ENCODE assay signal across 20 cellular contexts in the genomic region with DNA sequence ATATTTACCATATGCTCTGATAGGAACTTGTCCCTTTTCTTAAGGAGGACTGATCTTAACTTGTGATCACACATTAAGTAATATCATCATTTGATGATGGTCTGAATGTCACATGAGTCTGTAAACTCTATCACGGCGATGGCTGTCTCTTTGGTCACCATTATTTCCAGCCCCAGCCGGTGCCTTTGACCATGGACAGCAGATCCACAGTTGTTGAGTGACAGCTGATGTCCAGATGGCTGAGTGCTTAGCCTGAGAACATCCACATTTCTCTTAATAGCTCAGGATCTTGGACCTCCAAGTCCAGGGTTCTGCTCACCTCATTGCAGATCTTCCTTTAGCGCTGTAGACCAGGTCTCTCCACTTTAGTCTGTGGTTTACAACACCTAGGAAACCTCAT.
A peak's percentile ranks its signal among the peaks of the same experiment; 100 is the strongest.
DNase-seq lines count a peak whose midpoint lies in the region; ATAC-seq, FAIRE-seq and TF ChIP-seq lines count a peak whose summit lies in the region.
"Had no signal": no experiment of that assay in that cellular context is flagged by ENCODE, and none has a peak within 500 bp of the region (broad histone marks: within the 10 kb centered on the region; RNA-seq: fewer than 3 reads in every experiment).

No MANE protein-coding gene starts in this region.

- no peak for FAIRE-seq in K562 (lab: Jason Lieb, UNC)
- FAIRE-seq: A204.1, G401.6, GM12892, H54 had no signal

- H3K4me1 ChIP-seq in right atrium auricular region (no peaks in the 10 kb centered on the region), K562 (replicated peaks in 1 of 2; ENCODE audit: control insufficient read depth in 2 of 2, insufficient read depth in 2 of 2, low read length in 2 of 2) (no peaks in the 10 kb centered on the region)
- H3K4me1 ChIP-seq: Caco-2, HAP-1 had no signal

- no peak for TF ChIP-seq RAD21 in K562 (CRISPR knock-in tag; conservative IDR thresholded peaks at IDR 0.05 in 1 of 2, IDR thresholded peaks at IDR 0.05 in 1 of 2)

- WGBS in K562 (ENCODE audit: insufficient coverage, low coverage, missing lambda C conversion rate), result 1% methylated on average over 4 of the region's 4 CpGs

- in situ Hi-C loops in K562 (cut with MboI), result no loop called here

- TF ChIP-seq CTCF in right atrium auricular region (IDR thresholded peaks at IDR 0.05), result no peak
- no peak for TF ChIP-seq CTCF in K562 (IDR thresholded peaks at IDR 0.05 in 2 of 3, conservative IDR thresholded peaks at IDR 0.05 in 1 of 3; ENCODE audit: insufficient read depth in 2 of 3, low read depth in 1 of 3, low read length in 3 of 3)

- no peak overlapping the region for H3K4me3 ChIP-seq in right atrium auricular region
- no peak overlapping the region for H3K4me3 ChIP-seq in K562
- H3K4me3 ChIP-seq: BLaER1, HAP-1 had no signal

- intact Hi-C loops in left cardiac atrium (cut with DNase I) (no loop called here), K562 (cut with micrococcal nuclease) (no loop called here)

- H3K9me3 ChIP-seq in right atrium auricular region (no peaks in the 10 kb centered on the region), K562 (replicated peaks; ENCODE audit: control insufficient read depth, insufficient read depth, low read depth, low read length) (no peaks in the 10 kb centered on the region)
- H3K9me3 ChIP-seq: BLaER1, Caco-2, HAP-1 had no signal

- DNase-seq in left cardiac atrium (no peak), right atrium auricular region (ENCODE audit: low spot score) (no peak), K562 (ENCODE audit: extremely low read depth in 1 of 4, low spot score in 3 of 4) (no peak), myocyte (ENCODE audit: low read depth) (peak; percentile 51), mesenteric fat pad (ENCODE audit: low spot score) (no peak)
- DNase-seq: Caco-2; CD4-positive, CD25-positive, alpha-beta regulatory T cell; CD8-positive, alpha-beta T cell; DMS153; DND-41; GOT3 had no signal

- H3K79me2 ChIP-seq in K562 (ENCODE audit: control insufficient read depth, insufficient read depth, low read length), result no peaks in the 10 kb centered on the region

- H3K27ac ChIP-seq in right atrium auricular region (no peak overlapping the region), K562 (ENCODE audit: extremely low read depth, low read depth, low read length) (no peak overlapping the region)
- H3K27ac ChIP-seq: 22Rv1, BLaER1, C4-2B had no signal

- no TSS peak for BruUV-seq in K562 (replicated peaks; lab: Mats Ljungman, UMichigan)

- H4K20me1 ChIP-seq in K562 (replicated peaks; ENCODE audit: control insufficient read depth, insufficient read depth, low read length), result no peaks in the 10 kb centered on the region
- H4K20me1 ChIP-seq: BLaER1 had no signal

- H3K27me3 ChIP-seq in right atrium auricular region (no peaks in the 10 kb centered on the region), K562 (ENCODE audit: control insufficient read depth in 2 of 2, insufficient read depth in 2 of 2, low read length in 2 of 2) (peaks cover 33 to 49% of the 10 kb centered on the region in 2 experiments)
- H3K27me3 ChIP-seq: BLaER1 had no signal

- H3K9ac ChIP-seq in K562 (ENCODE audit: insufficient read depth in 1 of 2, low read depth in 2 of 2, low read length in 2 of 2), result no peak overlapping the region
- H3K9ac ChIP-seq: BLaER1 had no signal

- ATAC-seq in left cardiac atrium (peak; percentile 24 to 30), K562 (no peak), HG03135 (IDR thresholded peaks at IDR 0.05; ENCODE audit: unreplicated experiment) (no peak)
- ATAC-seq: CD8-positive, alpha-beta T cell had no signal

- H3K9me1 ChIP-seq in K562 (ENCODE audit: control insufficient read depth, insufficient read depth, low read length), result no peaks in the 10 kb centered on the region

- no peak for TF ChIP-seq EP300 in K562 (IDR thresholded peaks at IDR 0.05; ENCODE audit: low read length)

- H3K4me2 ChIP-seq in K562 (ENCODE audit: insufficient read depth, low read length), result no peak overlapping the region
- H3K4me2 ChIP-seq: BLaER1 had no signal

- POLR2A ChIA-PET in K562 (lab: Yijun Ruan, JAX), result interaction anchor here (0.7 kb wide), 1 partner anchor 1487 kb away, joined by 4 read pairs; no protein-coding TSS in a partner anchor

- H3K36me3 ChIP-seq in right atrium auricular region (no peaks in the 10 kb centered on the region), K562 (ENCODE audit: control insufficient read depth, insufficient read depth, low read length) (no peaks in the 10 kb centered on the region)
- H3K36me3 ChIP-seq: BLaER1, HAP-1 had no signal

- no peak for TF ChIP-seq POLR2A in K562 (conservative IDR thresholded peaks at IDR 0.05)

- no peak overlapping the region for H2AFZ ChIP-seq in K562 (ENCODE audit: low read depth, low read length)

- CTCF ChIA-PET in K562 (lab: Yijun Ruan, JAX; ENCODE audit: low intra/inter-chr PET ratio), result interaction anchor here (0.6 kb wide), 1 partner anchor 519 kb away, joined by 4 read pairs; no protein-coding TSS in a partner anchor

TF ChIP-seq in K562, 482 proteins besides CTCF, POLR2A, EP300 and RAD21:
- TF ChIP-seq BMI1 (IDR thresholded peaks at IDR 0.05; ENCODE audit: low read length), result no peak
- TF ChIP-seq, protein P1, sequence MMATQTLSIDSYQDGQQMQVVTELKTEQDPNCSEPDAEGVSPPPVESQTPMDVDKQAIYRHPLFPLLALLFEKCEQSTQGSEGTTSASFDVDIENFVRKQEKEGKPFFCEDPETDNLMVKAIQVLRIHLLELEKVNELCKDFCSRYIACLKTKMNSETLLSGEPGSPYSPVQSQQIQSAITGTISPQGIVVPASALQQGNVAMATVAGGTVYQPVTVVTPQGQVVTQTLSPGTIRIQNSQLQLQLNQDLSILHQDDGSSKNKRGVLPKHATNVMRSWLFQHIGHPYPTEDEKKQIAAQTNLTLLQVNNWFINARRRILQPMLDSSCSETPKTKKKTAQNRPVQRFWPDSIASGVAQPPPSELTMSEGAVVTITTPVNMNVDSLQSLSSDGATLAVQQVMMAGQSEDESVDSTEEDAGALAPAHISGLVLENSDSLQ (IDR thresholded peaks at IDR 0.05), result peak; percentile 48
TF ChIP-seq in K562: peak in this region for 1.

Comparison
In these comparisons a context has a peak if more than half of its experiments do, and no peak if none do; other contexts are left out.
1. ATAC-seq: peak in left cardiac atrium (2 of 2); none in K562 (single experiment) and HG03135 (single experiment).